Comparison of ENCODE assay signal across 11 cellular contexts in the genomic region with DNA sequence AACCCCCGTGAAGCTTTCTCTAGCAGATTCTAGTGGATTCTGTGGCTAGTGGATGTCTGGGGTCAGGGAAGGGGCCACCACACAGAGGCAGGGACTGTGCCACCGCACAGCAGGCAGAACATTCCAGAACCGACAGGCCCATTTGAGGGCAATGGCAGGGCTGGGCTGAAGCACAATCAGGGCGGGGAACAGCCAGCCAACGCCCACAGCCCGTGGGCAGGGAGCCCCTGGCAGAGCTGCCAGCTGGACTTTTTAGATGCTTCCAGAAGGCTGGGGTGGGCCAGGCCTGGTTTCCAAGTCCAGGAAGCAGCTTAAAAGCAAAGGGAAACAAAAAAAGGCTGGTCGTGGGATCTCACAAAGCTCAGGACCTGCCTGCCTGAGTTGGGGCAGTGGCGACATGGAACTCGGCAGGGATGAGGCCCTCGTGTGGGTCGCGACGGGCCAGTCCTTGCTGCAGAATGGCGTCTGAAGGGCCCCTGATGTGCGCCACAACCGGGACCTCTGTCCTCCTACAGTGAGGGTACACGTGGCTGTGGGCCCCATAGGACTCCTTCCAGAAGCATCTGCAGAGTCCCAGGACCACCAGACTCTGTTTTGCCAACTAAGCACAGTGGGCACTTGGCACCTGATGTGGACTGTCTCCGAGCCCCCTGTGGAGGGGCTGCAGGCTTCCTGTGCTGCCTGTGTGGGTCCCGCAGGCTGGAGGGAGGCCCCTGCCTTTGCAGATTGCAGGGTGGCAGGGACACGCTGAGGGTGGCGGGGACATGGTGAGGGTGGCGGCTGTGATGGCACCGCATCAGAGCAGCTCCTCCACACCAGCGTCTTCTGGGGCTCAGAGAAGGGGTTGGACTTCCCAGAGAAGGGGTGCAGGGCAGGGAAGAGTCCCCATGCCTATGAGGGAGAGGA. TPM values are rescaled to one million over a fixed set of nuclear protein-coding genes. Genes with fewer than 3 reads are reported as not detected.
DNase-seq lines count a peak whose midpoint lies in the region; ATAC-seq and TF ChIP-seq lines count a peak whose summit lies in the region.
"Had no signal": no experiment of that assay in that cellular context is flagged by ENCODE, and none has a peak within 500 bp of the region (broad histone marks: within the 10 kb centered on the region; RNA-seq: fewer than 3 reads in every experiment).

No MANE protein-coding gene starts in this region.

- ATAC-seq in HG03135 (IDR thresholded peaks at IDR 0.05; ENCODE audit: unreplicated experiment): no peak

- H3K79me2 ChIP-seq in Karpas-422 (ENCODE audit: low read length): peaks cover 73% of the 10 kb centered on the region

- H3K36me3 ChIP-seq in skeletal muscle tissue (ENCODE audit: control insufficient read depth in 3 of 3, insufficient read depth in 3 of 3, low read length in 3 of 3) (peaks cover 6 to 10% (median 6%) of the 10 kb centered on the region in 3 donors), Karpas-422 (ENCODE audit: insufficient read depth, low read length) (peaks cover 4% of the 10 kb centered on the region; the same call in 1 of the 2 replicates)

- no peak overlapping the region for H3K4me2 ChIP-seq in Karpas-422 (ENCODE audit: low read depth, low read length, poor library complexity, severe bottlenecking)

- intact Hi-C loops in dorsolateral prefrontal cortex (cut with DNase I): no loop called here

- H3K27ac ChIP-seq in dorsolateral prefrontal cortex: peak overlapping the region; percentile 34 to 99 (median 87)
- peak overlapping the region; percentile 25 for H3K27ac ChIP-seq in skeletal muscle tissue (ENCODE audit: low read depth, low read length)
- H3K27ac ChIP-seq in Karpas-422 (ENCODE audit: low read length): no peak overlapping the region
- H3K27ac ChIP-seq: parathyroid adenoma had no signal

- H3K4me3 ChIP-seq in dorsolateral prefrontal cortex: peak overlapping the region in 2 of 59 donors; percentile 2 to 8
- H3K4me3 ChIP-seq in skeletal muscle tissue (ENCODE audit: low read length in 3 of 3): peak overlapping the region in 1 of 3 donors; percentile 22
- no peak overlapping the region for H3K4me3 ChIP-seq in Karpas-422 (ENCODE audit: low read length)

- H3K4me1 ChIP-seq in skeletal muscle tissue (ENCODE audit: control insufficient read depth in 3 of 3, insufficient read depth in 3 of 3, low read length in 3 of 3) (peaks cover 23 to 56% (median 41%) of the 10 kb centered on the region in 3 donors), Karpas-422 (ENCODE audit: low read length) (no peaks in the 10 kb centered on the region)
- H3K4me1 ChIP-seq: parathyroid adenoma had no signal

- peak; percentile 67 for DNase-seq in GM03348 (ENCODE audit: low spot score)
- DNase-seq in dorsolateral prefrontal cortex: peak in 4 of 10 donors; percentile 51 to 73 (median 60)
- DNase-seq in medulla oblongata (ENCODE audit: extremely low spot score): peak; percentile 73
- no peak for DNase-seq in NCI-H2227 (lab: John Stamatoyannopoulos, UW; ENCODE audit: unreplicated experiment)
- no peak for DNase-seq in Karpas-422
- no peak for DNase-seq in 8988T
- DNase-seq: NCI-H524 treated with DMSO at 0.1 percent for 48 hours had no signal

- peak overlapping the region in 2 of 3 donors; percentile 43 to 73 for H3K9ac ChIP-seq in skeletal muscle tissue (ENCODE audit: low read depth in 1 of 3, low read length in 3 of 3)
- H3K9ac ChIP-seq in Karpas-422 (ENCODE audit: low read length): no peak overlapping the region
- H3K9ac ChIP-seq: parathyroid adenoma had no signal

- H2AFZ ChIP-seq in Karpas-422 (ENCODE audit: low read length): no peak overlapping the region
- H2AFZ ChIP-seq: parathyroid adenoma had no signal

- TF ChIP-seq CTCF in dorsolateral prefrontal cortex (IDR thresholded peaks at IDR 0.05 in 54 of 56, conservative IDR thresholded peaks at IDR 0.05 in 2 of 56; ENCODE audit: low read depth in 1 of 56, partially characterized antibody in 56 of 56): no peak

- H3K9me2 ChIP-seq in Karpas-422 (replicated peaks; ENCODE audit: insufficient read depth, low read length): no peaks in the 10 kb centered on the region

- no peaks in the 10 kb centered on the region for H3K27me3 ChIP-seq in dorsolateral prefrontal cortex
- no peaks in the 10 kb centered on the region for H3K27me3 ChIP-seq in skeletal muscle tissue (ENCODE audit: control insufficient read depth in 3 of 3, insufficient read depth in 3 of 3, low read length in 3 of 3)
- H3K27me3 ChIP-seq in Karpas-422 (ENCODE audit: low read length): no peaks in the 10 kb centered on the region
- H3K27me3 ChIP-seq: BE2C had no signal

- H3K9me3 ChIP-seq in skeletal muscle tissue (ENCODE audit: control insufficient read depth in 3 of 3, low read length in 3 of 3): no peaks in the 10 kb centered on the region
- H3K9me3 ChIP-seq in Karpas-422 (ENCODE audit: low read length): no peaks in the 10 kb centered on the region
- H3K9me3 ChIP-seq: BE2C had no signal

- H4K20me1 ChIP-seq in Karpas-422 (ENCODE audit: insufficient read depth, low read depth, low read length): peaks cover 12% of the 10 kb centered on the region; the same call in 1 of the 2 replicates

RNA-seq across cellular contexts. Expression of a gene that starts 7.8 kb away (rescaled TPM):
- total RNA-seq in dorsolateral prefrontal cortex (100 to 1,000 TPM in 87 of 120 experiments, 10 to 100 TPM in 33; 71.0 to 188 (median 111) TPM), skeletal muscle tissue (31.3 TPM)
- 28.4 and 29.7 TPM in 2 replicates for total RNA-seq in Karpas-422 (2014; rRNA removed; shearing (Covaris generic); ENCODE audit: low replicate concordance)

RNA-seq across cellular contexts. Expression of a gene that starts 8.2 kb away (rescaled TPM):
- total RNA-seq in dorsolateral prefrontal cortex: 10 to 100 TPM in 58 of 120 experiments, 1 to 10 TPM in 62; 4.7 to 19.1 (median 9.9) TPM
- 2.1 TPM for total RNA-seq in skeletal muscle tissue
- 36.7 and 70.5 TPM in 2 replicates for total RNA-seq in Karpas-422 (2014; rRNA removed; shearing (Covaris generic); ENCODE audit: low replicate concordance)

Comparison
In these comparisons a context has a peak if more than half of its experiments do, and no peak if none do; other contexts are left out.
1. DNase-seq: peak in GM03348 (single experiment) and medulla oblongata (single experiment); none in NCI-H2227 (single experiment), Karpas-422 (single experiment) and 8988T (single experiment).